13 cellular contexts compared by ENCODE assay signal in the genomic region with DNA sequence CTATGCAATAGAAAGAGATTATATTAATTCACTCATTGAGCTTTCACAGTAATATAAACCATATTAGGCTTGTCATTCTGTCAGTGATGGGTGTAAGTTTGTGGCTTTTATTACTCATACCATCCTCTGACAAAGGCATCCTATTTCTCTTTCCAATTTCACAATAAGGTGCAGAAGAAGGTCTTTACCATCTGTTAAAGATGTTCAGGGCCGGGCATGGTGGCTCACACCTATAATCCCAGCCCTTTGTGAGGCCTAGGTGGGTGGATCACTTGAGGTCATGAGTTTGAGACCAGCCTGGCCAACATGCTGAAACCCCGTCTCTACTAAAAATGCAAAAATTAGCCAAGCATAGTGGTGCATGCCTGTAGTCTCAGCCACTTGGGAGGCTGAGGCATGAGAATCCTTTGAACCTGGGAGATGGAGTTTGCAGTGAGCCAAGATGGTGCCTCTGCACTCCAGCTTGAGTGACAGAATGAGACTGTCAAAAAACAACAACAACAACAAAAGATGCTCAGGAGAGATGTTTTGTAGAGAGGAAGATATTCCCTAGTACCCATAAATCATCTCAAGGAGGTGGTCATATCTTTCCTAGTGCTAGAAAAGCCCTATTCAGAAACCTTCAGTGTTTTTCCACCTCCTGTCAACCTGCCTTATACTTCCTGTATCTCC. TPM values are rescaled to one million over a fixed set of nuclear protein-coding genes. Genes with fewer than 3 reads are reported as not detected.
A peak's percentile ranks its signal among the peaks of the same experiment; 100 is the strongest.
DNase-seq lines count a peak whose midpoint lies in the region; ATAC-seq and TF ChIP-seq lines count a peak whose summit lies in the region.
"Not testable (repeated sequence)": the region's sequence is repeated elsewhere in the genome, so short reads cannot be mapped to it uniquely, and the experiment has no call there.
"Had no signal": no experiment of that assay in that cellular context is flagged by ENCODE, and none has a peak within 500 bp of the region (broad histone marks: within the 10 kb centered on the region; RNA-seq: fewer than 3 reads in every experiment).

No MANE protein-coding gene starts in this region.

- H3K36me3 Mint-ChIP-seq in T-helper 1 cell treated with Interleukin-12 subunit alpha and Interleukin-12 subunit beta and Interleukin-4 antibody, amounts not matched to agents 30 μg/mL and 1 μg/mL, for 36 hours (ENCODE audit: low read depth): peaks cover 63% of the 10 kb centered on the region
- peaks cover 32% of the 10 kb centered on the region for H3K36me3 Mint-ChIP-seq in activated naive CD8-positive, alpha-beta T cell
- H3K36me3 Mint-ChIP-seq in natural killer cell: peaks cover 11% of the 10 kb centered on the region

- peaks cover 14% of the 10 kb centered on the region for H3K4me1 Mint-ChIP-seq in T-helper 1 cell treated with Interleukin-12 subunit alpha and Interleukin-12 subunit beta and Interleukin-4 antibody, amounts not matched to agents 30 μg/mL and 1 μg/mL, for 36 hours (ENCODE audit: low read depth)
- peaks cover 79% of the 10 kb centered on the region for H3K4me1 Mint-ChIP-seq in activated naive CD8-positive, alpha-beta T cell (ENCODE audit: low read depth)
- peaks cover 68 to 78% of the 10 kb centered on the region in 2 donors for H3K4me1 Mint-ChIP-seq in natural killer cell

- DNase-seq in AG10803 (ENCODE audit: low read depth) (peak; percentile 30), HPDE6-E6E7 (ENCODE audit: extremely low spot score) (peak; percentile 15)
- peak; percentile 71 for DNase-seq in activated CD8-positive, alpha-beta memory T cell treated with anti-CD3 and anti-CD28 coated beads, Interleukin-2, amount 50 U/mL, for 48 hours
- not testable (repeated sequence) for DNase-seq in natural killer cell
- DNase-seq in stimulated activated CD4-positive, alpha-beta T cell treated with anti-CD3 and anti-CD28 coated beads, Interleukin-4, amount 100 ng/mL, for 48 hours (ENCODE audit: low read depth in 2 of 2): peak; percentile 11 to 15

- ATAC-seq in esophagus mucosa (peak; percentile 70), natural killer cell (peak in 2 of 3 donors; percentile 58 to 80)

- H3K4me3 Mint-ChIP-seq in T-helper 1 cell treated with Interleukin-12 subunit alpha and Interleukin-12 subunit beta and Interleukin-4 antibody, amounts not matched to agents 30 μg/mL and 1 μg/mL, for 36 hours; activated naive CD8-positive, alpha-beta T cell; natural killer cell: not testable (repeated sequence)

- intact Hi-C loops in natural killer cell (cut with micrococcal nuclease): not testable (repeated sequence)

- H3K27ac Mint-ChIP-seq in T-helper 1 cell treated with Interleukin-12 subunit alpha and Interleukin-12 subunit beta and Interleukin-4 antibody, amounts not matched to agents 30 μg/mL and 1 μg/mL, for 36 hours: peak overlapping the region; percentile 6
- H3K27ac Mint-ChIP-seq in activated naive CD8-positive, alpha-beta T cell: peak overlapping the region; percentile 82
- H3K27ac Mint-ChIP-seq in natural killer cell: peak overlapping the region; percentile 80 to 83

- H3K4me3 ChIP-seq in AG10803 (ENCODE audit: low read length): not testable (repeated sequence)

- not testable (repeated sequence) for TF ChIP-seq CTCF in AG10803 (conservative IDR thresholded peaks at IDR 0.05; ENCODE audit: low read length); natural killer cell (IDR thresholded peaks at IDR 0.05)

- H3K9me3 Mint-ChIP-seq in T-helper 1 cell treated with Interleukin-12 subunit alpha and Interleukin-12 subunit beta and Interleukin-4 antibody, amounts not matched to agents 30 μg/mL and 1 μg/mL, for 36 hours; activated naive CD8-positive, alpha-beta T cell (ENCODE audit: low read depth); natural killer cell: not testable (repeated sequence)

- H3K27me3 Mint-ChIP-seq in T-helper 1 cell treated with Interleukin-12 subunit alpha and Interleukin-12 subunit beta and Interleukin-4 antibody, amounts not matched to agents 30 μg/mL and 1 μg/mL, for 36 hours (ENCODE audit: low read depth); activated naive CD8-positive, alpha-beta T cell; natural killer cell (ENCODE audit: low read depth in 2 of 2): not testable (repeated sequence)

RNA-seq across cellular contexts. Expression of a gene that starts 56.0 kb away (rescaled TPM):
- total RNA-seq in esophagus mucosa (not detected), natural killer cell (under 1 TPM; 0.33 to 0.50 (median 0.43) TPM)
- total RNA-seq: HT-29, lower leg skin, psoas muscle, skeletal muscle tissue, subcutaneous adipose tissue had no signal

Comparison
In these comparisons a context has a peak if more than half of its experiments do, and no peak if none do; other contexts are left out.
1. H3K27ac Mint-ChIP-seq: peak in every context shown above with its lines; median percentile 82 in activated naive CD8-positive, alpha-beta T cell; 82 in natural killer cell; 6 in T-helper 1 cell treated with Interleukin-12 subunit alpha and Interleukin-12 subunit beta and Interleukin-4 antibody, amounts not matched to agents 30 μg/mL and 1 μg/mL, for 36 hours.